In genomic region chr3:57910988-57911387, GRCh38 we compare ENCODE assay signal across 8 cellular contexts.
DNase-seq lines count a peak whose midpoint lies in the region; ATAC-seq, FAIRE-seq and TF ChIP-seq lines count a peak whose summit lies in the region.

No MANE protein-coding gene starts in this region.

- peak overlapping the region; percentile 12; the same call in 1 of the 2 replicates for H3K4me2 ChIP-seq in HCT116 (ENCODE audit: low read length)
- no peak overlapping the region for H3K4me2 ChIP-seq in keratinocyte (ENCODE audit: control insufficient read depth, extremely low read depth, insufficient read depth, low read depth, low read length)

- H3K4me3 ChIP-seq in HCT116 (replicated peaks in 1 of 2; ENCODE audit: low read depth in 1 of 2, low read length in 2 of 2) (no peak overlapping the region), keratinocyte (ENCODE audit: control insufficient read depth in 2 of 3, extremely low read depth in 1 of 3, insufficient read depth in 2 of 3, low read depth in 1 of 3, low read length in 3 of 3) (no peak overlapping the region)

- H3K27ac Mint-ChIP-seq in CD14-positive monocyte (no peak overlapping the region), WTC11 (no peak overlapping the region)

- TF ChIP-seq POLR2A in HCT116 (IDR thresholded peaks at IDR 0.05; ENCODE audit: borderline replicate concordance, extremely low read depth, insufficient read depth, insufficient read length): no peak

- no peaks in the 10 kb centered on the region for H3K79me2 ChIP-seq in HCT116 (ENCODE audit: insufficient read depth, low read length)
- H3K79me2 ChIP-seq in keratinocyte (ENCODE audit: control insufficient read depth, insufficient read depth, low read length): no peaks in the 10 kb centered on the region

- H3K9me3 ChIP-seq in HCT116 (ENCODE audit: control insufficient read depth in 1 of 2, insufficient read depth in 1 of 2, low read depth in 1 of 2, low read length in 2 of 2): no peaks in the 10 kb centered on the region
- no peaks in the 10 kb centered on the region for H3K9me3 ChIP-seq in keratinocyte (ENCODE audit: control insufficient read depth, low read depth, low read length)

- peak; percentile 59 for FAIRE-seq in keratinocyte (lab: Jason Lieb, UNC)

- H3K4me1 Mint-ChIP-seq in CD14-positive monocyte: no peaks in the 10 kb centered on the region
- H3K4me1 Mint-ChIP-seq in WTC11: no peaks in the 10 kb centered on the region

- 0 out of 2 replicates have a peak, but pooled peaks cover 4% of the 10 kb centered on the region for H4K20me1 ChIP-seq in HCT116 (ENCODE audit: insufficient read depth)
- no peaks in the 10 kb centered on the region for H4K20me1 ChIP-seq in keratinocyte (ENCODE audit: control insufficient read depth, extremely low read depth, insufficient read depth, low read length)

- no peaks in the 10 kb centered on the region for H3K27me3 ChIP-seq in HCT116 (ENCODE audit: insufficient read depth, low read length)
- H3K27me3 ChIP-seq in keratinocyte (ENCODE audit: control insufficient read depth, extremely low read depth, insufficient read depth, low read length): no peaks in the 10 kb centered on the region

- peaks cover 6 to 8% of the 10 kb centered on the region in 2 experiments for H3K4me1 ChIP-seq in HCT116 (ENCODE audit: control insufficient read depth in 1 of 2, insufficient read depth in 2 of 2, low read length in 2 of 2)
- no peaks in the 10 kb centered on the region for H3K4me1 ChIP-seq in keratinocyte (ENCODE audit: control insufficient read depth, extremely low read depth, insufficient read depth, low read length)

- DNase-seq in CD14-positive monocyte (ENCODE audit: low spot score) (no peak), HCT116 (ENCODE audit: low read depth, low spot score) (peak; percentile 27), WTC11 (ENCODE audit: low spot score) (no peak), keratinocyte (ENCODE audit: low read depth, low spot score) (no peak), GDM1 (lab: John Stamatoyannopoulos, UW) (no peak), cerebellum (ENCODE audit: low spot score) (no peak), cardiac septum (ENCODE audit: low spot score) (no peak), globus pallidus (ENCODE audit: low spot score) (no peak)

- H3K9me3 Mint-ChIP-seq in CD14-positive monocyte (no peaks in the 10 kb centered on the region), WTC11 (no peaks in the 10 kb centered on the region)

- H3K27me3 Mint-ChIP-seq in CD14-positive monocyte (ENCODE audit: low read depth in 3 of 3): no peaks in the 10 kb centered on the region
- no peaks in the 10 kb centered on the region for H3K27me3 Mint-ChIP-seq in WTC11 (ENCODE audit: low read depth)

- dilution Hi-C loops in keratinocyte (cut with MboI; ENCODE audit: extremely low pct_ligation_motif_present, low sequenced_read_pairs): no loop called here

- TF ChIP-seq CTCF in CD14-positive monocyte (IDR thresholded peaks at IDR 0.05) (peak; percentile 21), HCT116 (IDR thresholded peaks at IDR 0.05 in 2 of 3, conservative IDR thresholded peaks at IDR 0.05 in 1 of 3; ENCODE audit: borderline replicate concordance in 1 of 3, insufficient read depth in 1 of 3, low read depth in 2 of 3, low read length in 2 of 3) (peak; percentile 43 to 72 (median 65); a peak in 5 of 6 replicates), WTC11 (IDR thresholded peaks at IDR 0.05) (no peak), keratinocyte (optimal IDR thresholded peaks at IDR 0.05 in 1 of 3, IDR thresholded peaks at IDR 0.05 in 1 of 3, conservative IDR thresholded peaks at IDR 0.05 in 1 of 3; ENCODE audit: extremely low read depth in 1 of 3, insufficient read depth in 2 of 3, low read length in 3 of 3) (peak; percentile 9 to 57 (median 39))

- POLR2A ChIA-PET in HCT116 (lab: Charles Lee): no interaction called here
- POLR2A ChIA-PET in WTC11 (lab: Charles Lee): interaction anchor here (0.5 kb wide), 1 partner anchor 87 kb away, joined by 3 read pairs; no protein-coding TSS in a partner anchor

- H3K36me3 Mint-ChIP-seq in CD14-positive monocyte (peaks cover 63 to 82% of the 10 kb centered on the region in 2 donors), WTC11 (peaks cover 30% of the 10 kb centered on the region)

- H3K9me2 ChIP-seq in HCT116 (ENCODE audit: insufficient read depth): no peaks in the 10 kb centered on the region

- peak; percentile 58 for TF ChIP-seq RAD21 in HCT116 (IDR thresholded peaks at IDR 0.05; ENCODE audit: low read depth)

- RAD21 ChIA-PET in HCT116 (lab: Charles Lee; ENCODE audit: low non-redundant PET in 1 of 2, low total read pairs in 2 of 2, uncharacterized antibody in 2 of 2, unreplicated experiment in 2 of 2): no interaction called here

- no peak overlapping the region for H2AFZ ChIP-seq in HCT116 (ENCODE audit: low read depth, low read length, poor library complexity, severe bottlenecking)
- no peak overlapping the region for H2AFZ ChIP-seq in keratinocyte (ENCODE audit: control insufficient read depth, low read length)

- CTCF ChIA-PET in HCT116 (lab: Charles Lee) (interaction anchor here (1.7 kb wide), 1 partner anchor 13 kb away, joined by 3 read pairs; no protein-coding TSS in a partner anchor), WTC11 (lab: Charles Lee) (no interaction called here)

- H3K4me3 Mint-ChIP-seq in CD14-positive monocyte: no peak overlapping the region
- no peak overlapping the region for H3K4me3 Mint-ChIP-seq in WTC11

- no peaks in the 10 kb centered on the region for H3K9me1 ChIP-seq in keratinocyte (ENCODE audit: control insufficient read depth, extremely low read depth, insufficient read depth, low read length)

- H3K36me3 ChIP-seq in HCT116 (ENCODE audit: control insufficient read depth in 1 of 2, insufficient read depth in 2 of 2, low read length in 2 of 2): peaks cover 15 to 22% of the 10 kb centered on the region in 2 experiments; a peak in 3 of 4 replicates
- H3K36me3 ChIP-seq in keratinocyte (ENCODE audit: control insufficient read depth in 2 of 2, extremely low read depth in 1 of 2, insufficient read depth in 2 of 2, low read length in 2 of 2): peaks cover 11 to 22% of the 10 kb centered on the region in 2 experiments

- BruUV-seq in HCT116 (replicated peaks; lab: Mats Ljungman, UMichigan): no TSS peak

- H3K9ac ChIP-seq in HCT116 (ENCODE audit: low read length) (no peak overlapping the region), keratinocyte (ENCODE audit: control insufficient read depth, extremely low read depth, insufficient read depth, low read length) (no peak overlapping the region)

- H3K27ac ChIP-seq in HCT116 (ENCODE audit: low read depth, low read length): no peak overlapping the region
- H3K27ac ChIP-seq in keratinocyte (ENCODE audit: control insufficient read depth, insufficient read depth, low read length): no peak overlapping the region

- ATAC-seq in HCT116: peak; percentile 74
- ATAC-seq in WTC11: peak; percentile 43; the same call in 1 of the 2 replicates

- intact Hi-C loops in CD14-positive monocyte (cut with micrococcal nuclease): no loop called here
- intact Hi-C loops in HCT116 (cut with micrococcal nuclease): no loop called here
- intact Hi-C loops in cardiac septum (cut with DNase I): no loop called here

TF ChIP-seq in HCT116, 20 proteins besides CTCF, POLR2A, EP300 and RAD21 (continues in another document):
- TF ChIP-seq ZNF274 (IDR thresholded peaks at IDR 0.05; ENCODE audit: low read depth, low read length): no peak
- no peak for TF ChIP-seq FOSL1 (IDR thresholded peaks at IDR 0.05; ENCODE audit: low read depth)
- TF ChIP-seq EGR1 (IDR thresholded peaks at IDR 0.05; ENCODE audit: low read depth): no peak
- no peak for TF ChIP-seq ATF3 (IDR thresholded peaks at IDR 0.05)
- TF ChIP-seq ZBTB33 (IDR thresholded peaks at IDR 0.05; ENCODE audit: extremely low read depth, insufficient replicate concordance, low read length): no peak

TF ChIP-seq in WTC11, 78 proteins besides CTCF, POLR2A, EP300 and RAD21 (continues in another document):
- TF ChIP-seq NR2C2 (CRISPR knock-in tag; IDR thresholded peaks at IDR 0.05) (no peak), TP53 (CRISPR knock-in tag; IDR thresholded peaks at IDR 0.05) (no peak), ZNF532 (CRISPR knock-in tag; IDR thresholded peaks at IDR 0.05; ENCODE audit: borderline replicate concordance) (no peak)
